ENCODE assay signal across 10 cellular contexts in the genomic region with DNA sequence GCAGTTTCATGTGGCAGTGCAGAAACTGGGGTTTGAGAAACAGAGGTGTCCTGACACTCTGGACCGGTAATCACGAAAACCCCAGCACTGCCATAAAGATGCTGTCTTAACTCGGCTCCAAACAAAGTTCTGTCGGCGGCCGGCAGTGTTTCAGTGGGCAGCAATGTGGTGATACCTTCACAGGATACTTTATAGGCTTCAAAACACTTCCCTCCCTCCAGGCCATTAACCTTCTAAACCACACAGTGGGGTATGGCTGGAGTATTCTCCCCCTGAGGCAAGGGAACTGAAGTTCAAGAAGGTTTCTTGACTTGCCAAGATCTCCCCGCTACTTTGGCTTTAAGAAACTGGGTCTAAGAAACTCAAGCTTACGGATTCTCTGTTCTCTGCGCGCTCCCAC. TPM values are rescaled to one million over a fixed set of nuclear protein-coding genes. Genes with fewer than 3 reads are reported as not detected.
DNase-seq lines count a peak whose midpoint lies in the region; ATAC-seq, FAIRE-seq and TF ChIP-seq lines count a peak whose summit lies in the region.
"Had no signal": no experiment of that assay in that cellular context is flagged by ENCODE, and none has a peak within 500 bp of the region (broad histone marks: within the 10 kb centered on the region; RNA-seq: fewer than 3 reads in every experiment).

No MANE protein-coding gene starts in this region.

- H3K4me3 Mint-ChIP-seq in Caco-2 (ENCODE audit: unreplicated experiment): peak overlapping the region; percentile 85
- peak overlapping the region; percentile 69 for H3K4me3 Mint-ChIP-seq in central memory CD8-positive, alpha-beta T cell
- H3K4me3 Mint-ChIP-seq in nephron progenitor cell: peak overlapping the region; percentile 79

- H3K36me3 ChIP-seq in Caco-2 (ENCODE audit: control insufficient read depth, insufficient read depth, low read length) (no peaks in the 10 kb centered on the region), H7 (replicated peaks; ENCODE audit: control insufficient read depth, insufficient read depth, low read length) (no peaks in the 10 kb centered on the region), kidney (ENCODE audit: control insufficient read depth in 1 of 2, insufficient read depth in 2 of 2, low read length in 2 of 2) (no peaks in the 10 kb centered on the region)
- H3K36me3 ChIP-seq: SJSA1 had no signal

- no peak for ATAC-seq in central memory CD8-positive, alpha-beta T cell (replicated peaks; ENCODE audit: extremely low read depth, poor library complexity, severe bottlenecking)
- no peak for ATAC-seq in HG03108 (IDR thresholded peaks at IDR 0.05; ENCODE audit: unreplicated experiment)

- no peak for DNase-seq in Caco-2
- DNase-seq in H7: peak; percentile 31
- DNase-seq in central memory CD8-positive, alpha-beta T cell (ENCODE audit: low spot score in 2 of 2): no peak
- peak; percentile 23 for DNase-seq in nephron progenitor cell
- no peak for DNase-seq in kidney
- DNase-seq in activated gamma-delta T cell treated with Interleukin-2 at 50 U/mL for 16 hours: no peak
- DNase-seq in HCEC 1CT: no peak
- DNase-seq: MV-4-11 had no signal

- CTCF ChIA-PET in Caco-2 (lab: Charles Lee): interaction anchor here (0.6 kb wide), 1 partner anchor 389 kb away, joined by 3 read pairs; no protein-coding TSS in a partner anchor

- FAIRE-seq in kidney (lab: Jason Lieb, UNC): no peak

- H3K27ac Mint-ChIP-seq in Caco-2 (ENCODE audit: unreplicated experiment) (peak overlapping the region; percentile 68), nephron progenitor cell (no peak overlapping the region)
- no peak overlapping the region for H3K27ac Mint-ChIP-seq in central memory CD8-positive, alpha-beta T cell (ENCODE audit: low read depth)

- H3K9ac ChIP-seq in kidney (ENCODE audit: low read length in 2 of 2): no peak overlapping the region

- H3K27me3 ChIP-seq in Caco-2 (replicated peaks; ENCODE audit: control insufficient read depth, insufficient read depth, low read length) (no peaks in the 10 kb centered on the region), H7 (ENCODE audit: control insufficient read depth, insufficient read depth, low read length) (peaks cover 44% of the 10 kb centered on the region)

- H3K9me3 Mint-ChIP-seq in Caco-2 (ENCODE audit: unreplicated experiment): no peaks in the 10 kb centered on the region
- no peaks in the 10 kb centered on the region for H3K9me3 Mint-ChIP-seq in central memory CD8-positive, alpha-beta T cell
- H3K9me3 Mint-ChIP-seq in nephron progenitor cell: no peaks in the 10 kb centered on the region

- H3K9me3 ChIP-seq in Caco-2 (no peaks in the 10 kb centered on the region), kidney (ENCODE audit: control insufficient read depth in 1 of 2, low read length in 2 of 2) (no peaks in the 10 kb centered on the region)
- H3K9me3 ChIP-seq: SJSA1 had no signal

- no peak for TF ChIP-seq CTCF in Caco-2 (IDR thresholded peaks at IDR 0.05; ENCODE audit: insufficient read depth in 1 of 2, low read depth in 1 of 2, low read length in 1 of 2, severe bottlenecking in 1 of 2, unreplicated experiment in 1 of 2)
- TF ChIP-seq CTCF in nephron progenitor cell (IDR thresholded peaks at IDR 0.05): no peak
- no peak for TF ChIP-seq CTCF in kidney (IDR thresholded peaks at IDR 0.05; ENCODE audit: borderline replicate concordance, extremely low read depth, insufficient read depth)

- no peak overlapping the region for H3K27ac ChIP-seq in kidney (ENCODE audit: low read depth in 2 of 2, low read length in 2 of 2)
- H3K27ac ChIP-seq: SJSA1 had no signal

- H3K4me3 ChIP-seq in Caco-2 (ENCODE audit: low read depth, low read length) (peak overlapping the region; percentile 53), H7 (ENCODE audit: insufficient read depth, low read depth, low read length) (peak overlapping the region; percentile 64; the same call in 1 of the 2 replicates), kidney (ENCODE audit: low read length in 2 of 2) (no peak overlapping the region)
- H3K4me3 ChIP-seq: SJSA1 had no signal

- peaks cover 28% of the 10 kb centered on the region for H3K4me1 ChIP-seq in Caco-2
- peaks cover 0 to 8% of the 10 kb centered on the region in 2 donors for H3K4me1 ChIP-seq in kidney (ENCODE audit: control insufficient read depth in 1 of 2, insufficient read depth in 1 of 2, low read depth in 1 of 2, low read length in 2 of 2)

- intact Hi-C loops in Caco-2 (cut with micrococcal nuclease; ENCODE audit: unreplicated experiment): loop anchor here (2.0 kb wide), 1 partner anchor 87 kb away; no protein-coding TSS in a partner anchor
- intact Hi-C loops in kidney (cut with DNase I): no loop called here

- H3K27me3 Mint-ChIP-seq in Caco-2 (ENCODE audit: insufficient read depth, unreplicated experiment) (no peaks in the 10 kb centered on the region), nephron progenitor cell (ENCODE audit: low read depth, poor library complexity) (peaks cover 53% of the 10 kb centered on the region)
- peaks cover 57% of the 10 kb centered on the region for H3K27me3 Mint-ChIP-seq in central memory CD8-positive, alpha-beta T cell

- H3K36me3 Mint-ChIP-seq in Caco-2 (ENCODE audit: insufficient read depth, unreplicated experiment) (peaks cover 5% of the 10 kb centered on the region), nephron progenitor cell (ENCODE audit: low read depth) (no peaks in the 10 kb centered on the region)
- peaks cover 2% of the 10 kb centered on the region for H3K36me3 Mint-ChIP-seq in central memory CD8-positive, alpha-beta T cell (ENCODE audit: insufficient read depth)

- peaks cover 29% of the 10 kb centered on the region for H3K4me1 Mint-ChIP-seq in Caco-2 (ENCODE audit: low read depth, unreplicated experiment)
- H3K4me1 Mint-ChIP-seq in central memory CD8-positive, alpha-beta T cell: peaks cover 11% of the 10 kb centered on the region
- H3K4me1 Mint-ChIP-seq in nephron progenitor cell: peaks cover 40% of the 10 kb centered on the region

- POLR2A ChIA-PET in Caco-2 (lab: Charles Lee): no interaction called here

- TSS peak; percentile 32 for BruUV-seq in Caco-2 (replicated peaks; lab: Mats Ljungman, UMichigan)

RNA-seq across cellular contexts. Expression of gene RUBCNL, which starts 1.1 kb away (rescaled TPM):
- total RNA-seq in Caco-2 (2022): 14.0 and 16.0 TPM in 2 replicates
- 3.2 and 5.6 TPM in 2 replicates for total RNA-seq in H7 (2014; rRNA removed; shearing (Covaris generic))
- 4.6 TPM for total RNA-seq in kidney
- 0.54 TPM for polyA plus RNA-seq in kidney (ENCODE audit: insufficient read depth, low read depth, low replicate concordance)

Comparison
In these comparisons a context has a peak if more than half of its experiments do, and no peak if none do; other contexts are left out.
1. DNase-seq: peak in H7 (single experiment) and nephron progenitor cell (single experiment); none in Caco-2 (0 of 2), central memory CD8-positive, alpha-beta T cell (0 of 2), kidney (single experiment), activated gamma-delta T cell treated with Interleukin-2 at 50 U/mL for 16 hours (single experiment) and HCEC 1CT (single experiment).
2. H3K4me3 ChIP-seq: peak in Caco-2 (single experiment) and H7 (single experiment); none in kidney (0 of 2).
3. Peak in every context shown above with its lines, with median percentiles within 50 percentile points of each other: H3K4me3 Mint-ChIP-seq.